Comparison of ENCODE assay signal across 22 cellular contexts in the genomic region with DNA sequence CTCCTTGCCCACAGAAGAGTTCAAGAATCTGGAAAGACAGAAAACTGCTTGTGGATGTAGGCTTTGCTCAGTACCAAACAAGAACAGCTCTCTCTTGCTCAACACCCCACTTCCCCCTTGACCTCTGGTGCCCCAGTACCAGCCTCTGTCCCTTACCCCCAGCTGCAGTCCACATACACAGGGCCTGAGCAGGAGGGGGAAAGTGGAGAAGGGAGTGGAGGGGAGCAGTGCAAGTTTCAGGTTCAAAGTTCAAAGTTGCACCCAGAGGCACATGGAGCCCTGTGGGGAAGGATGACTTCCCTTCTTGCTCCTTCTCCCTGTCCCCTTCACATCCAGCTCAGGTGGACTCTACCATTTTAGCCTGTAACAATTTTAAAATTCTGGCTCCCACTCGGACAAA.
A peak's percentile ranks its signal among the peaks of the same experiment; 100 is the strongest.
DNase-seq lines count a peak whose midpoint lies in the region; ATAC-seq and TF ChIP-seq lines count a peak whose summit lies in the region.
"Had no signal": no experiment of that assay in that cellular context is flagged by ENCODE, and none has a peak within 500 bp of the region (broad histone marks: within the 10 kb centered on the region; RNA-seq: fewer than 3 reads in every experiment).

No MANE protein-coding gene starts in this region.

- intact Hi-C loops in esophagus muscularis mucosa (cut with DNase I) = no loop called here

- 85% methylated on average over 1 of the region's 1 CpG for WGBS in esophagus muscularis mucosa

- H3K4me1 ChIP-seq in esophagus muscularis mucosa = no peaks in the 10 kb centered on the region
- H3K4me1 ChIP-seq in effector memory CD4-positive, alpha-beta T cell (ENCODE audit: control insufficient read depth, insufficient read depth, low read length, poor library complexity, severe bottlenecking) = no peaks in the 10 kb centered on the region
- H3K4me1 ChIP-seq: vagina had no signal

- H3K9me3 Mint-ChIP-seq in nephron progenitor cell = no peaks in the 10 kb centered on the region
- no peaks in the 10 kb centered on the region for H3K9me3 Mint-ChIP-seq in stimulated activated naive B cell treated with anti-CD40 and anti-IgM and Interleukin-4, amounts not matched to agents 10 μg/mL and 1 μg/mL and 100 μg/mL, for 72 hours
- H3K9me3 Mint-ChIP-seq: naive B cell had no signal

- H3K4me3 Mint-ChIP-seq in nephron progenitor cell = no peak overlapping the region
- H3K4me3 Mint-ChIP-seq in stimulated activated naive B cell treated with anti-CD40 and anti-IgM and Interleukin-4, amounts not matched to agents 10 μg/mL and 1 μg/mL and 100 μg/mL, for 72 hours = no peak overlapping the region
- H3K4me3 Mint-ChIP-seq: naive B cell had no signal

- TF ChIP-seq EP300 in esophagus muscularis mucosa (IDR thresholded peaks at IDR 0.05) = no peak

- peaks cover 0 to 73% (median 30%) of the 10 kb centered on the region in 4 donors for H3K36me3 ChIP-seq in esophagus muscularis mucosa
- H3K36me3 ChIP-seq in effector memory CD4-positive, alpha-beta T cell (ENCODE audit: control insufficient read depth, insufficient read depth, low read length) = no peaks in the 10 kb centered on the region
- H3K36me3 ChIP-seq: vagina had no signal

- no peaks in the 10 kb centered on the region for H3K27me3 Mint-ChIP-seq in nephron progenitor cell (ENCODE audit: low read depth, poor library complexity)
- no peaks in the 10 kb centered on the region for H3K27me3 Mint-ChIP-seq in stimulated activated naive B cell treated with anti-CD40 and anti-IgM and Interleukin-4, amounts not matched to agents 10 μg/mL and 1 μg/mL and 100 μg/mL, for 72 hours
- H3K27me3 Mint-ChIP-seq: naive B cell had no signal

- no peaks in the 10 kb centered on the region for H3K27me3 ChIP-seq in esophagus muscularis mucosa
- no peaks in the 10 kb centered on the region for H3K27me3 ChIP-seq in effector memory CD4-positive, alpha-beta T cell (replicated peaks; ENCODE audit: control insufficient read depth, insufficient read depth, low read length, poor library complexity, severe bottlenecking)
- H3K27me3 ChIP-seq: vagina had no signal

- peak; percentile 58 for DNase-seq in AML-193 (lab: John Stamatoyannopoulos, UW)
- DNase-seq in NB4 (ENCODE audit: low read depth) = peak; percentile 52
- peak; percentile 80 for DNase-seq in esophagus muscularis mucosa (ENCODE audit: extremely low spot score)
- no peak for DNase-seq in nephron progenitor cell
- DNase-seq in foreskin fibroblast = no peak
- DNase-seq in effector memory CD4-positive, alpha-beta T cell = no peak
- no peak for DNase-seq in iPS-NIHi11 (ENCODE audit: low spot score)
- DNase-seq in stimulated activated naive B cell treated with anti-CD40 and anti-IgM and Interleukin-4, amounts not matched to agents 10 μg/mL and 1 μg/mL and 100 μg/mL, for 72 hours = no peak
- DNase-seq: activated CD4-positive, alpha-beta T cell treated with anti-CD3 and anti-CD28 coated beads for 4 hours; C1 segment of cervical spinal cord; central memory CD4-positive, alpha-beta T cell; EL; GM23248; mammary epithelial cell; naive B cell; NCI-H146; NCI-H82; stimulated activated CD4-positive, alpha-beta T cell treated with anti-CD3 and anti-CD28 coated beads, Interleukin-2, amount 100 ng/mL, for 48 hours had no signal

- TF ChIP-seq POLR2A in NB4 (IDR thresholded peaks at IDR 0.05; ENCODE audit: extremely low read depth, insufficient read length) = no peak
- TF ChIP-seq POLR2A in esophagus muscularis mucosa (IDR thresholded peaks at IDR 0.05; ENCODE audit: low read depth) = no peak

- peaks cover 47% of the 10 kb centered on the region for H3K4me1 Mint-ChIP-seq in nephron progenitor cell
- peaks cover 7 to 9% of the 10 kb centered on the region in 2 donors for H3K4me1 Mint-ChIP-seq in stimulated activated naive B cell treated with anti-CD40 and anti-IgM and Interleukin-4, amounts not matched to agents 10 μg/mL and 1 μg/mL and 100 μg/mL, for 72 hours
- H3K4me1 Mint-ChIP-seq: naive B cell had no signal

- no peaks in the 10 kb centered on the region for H3K36me3 Mint-ChIP-seq in nephron progenitor cell (ENCODE audit: low read depth)
- peaks cover 0 to 1% of the 10 kb centered on the region in 2 donors for H3K36me3 Mint-ChIP-seq in stimulated activated naive B cell treated with anti-CD40 and anti-IgM and Interleukin-4, amounts not matched to agents 10 μg/mL and 1 μg/mL and 100 μg/mL, for 72 hours
- H3K36me3 Mint-ChIP-seq: naive B cell had no signal

- ATAC-seq in stimulated activated naive B cell treated with anti-CD40 and anti-IgM and Interleukin-4, amounts not matched to agents 10 μg/mL and 1 μg/mL and 100 μg/mL, for 72 hours (replicated peaks) = no peak
- ATAC-seq: esophagus mucosa, Panc1 had no signal

- H3K27ac ChIP-seq in esophagus muscularis mucosa (replicated peaks in 1 of 4) = no peak overlapping the region
- no peak overlapping the region for H3K27ac ChIP-seq in effector memory CD4-positive, alpha-beta T cell (ENCODE audit: insufficient read depth, low read length, poor library complexity, severe bottlenecking)
- H3K27ac ChIP-seq: GM23248, skin epidermis, vagina had no signal

- H3K9me3 ChIP-seq in esophagus muscularis mucosa = no peaks in the 10 kb centered on the region
- no peaks in the 10 kb centered on the region for H3K9me3 ChIP-seq in effector memory CD4-positive, alpha-beta T cell (ENCODE audit: control insufficient read depth, low read length)
- H3K9me3 ChIP-seq: vagina had no signal

- TF ChIP-seq CTCF in NB4 (IDR thresholded peaks at IDR 0.05; ENCODE audit: low read depth, low read length) (no peak), esophagus muscularis mucosa (IDR thresholded peaks at IDR 0.05) (no peak), nephron progenitor cell (IDR thresholded peaks at IDR 0.05) (no peak), foreskin fibroblast (IDR thresholded peaks at IDR 0.05; ENCODE audit: low read depth, low read length) (no peak)

- peak overlapping the region; percentile 81 for H3K27ac Mint-ChIP-seq in nephron progenitor cell
- no peak overlapping the region for H3K27ac Mint-ChIP-seq in stimulated activated naive B cell treated with anti-CD40 and anti-IgM and Interleukin-4, amounts not matched to agents 10 μg/mL and 1 μg/mL and 100 μg/mL, for 72 hours

- H3K4me3 ChIP-seq in NB4 (ENCODE audit: low read depth, low read length) (no peak overlapping the region), esophagus muscularis mucosa (no peak overlapping the region), foreskin fibroblast (ENCODE audit: low read depth in 1 of 2, low read length in 2 of 2) (no peak overlapping the region)
- no peak overlapping the region for H3K4me3 ChIP-seq in effector memory CD4-positive, alpha-beta T cell (ENCODE audit: insufficient read depth, low read depth, low read length, poor library complexity, severe bottlenecking)
- H3K4me3 ChIP-seq: GM23248, skin epidermis, vagina had no signal

Comparison
In these comparisons a context has a peak if more than half of its experiments do, and no peak if none do; other contexts are left out.
1. DNase-seq: peak in AML-193 (2 of 2), NB4 (single experiment) and esophagus muscularis mucosa (single experiment); none in nephron progenitor cell (single experiment), foreskin fibroblast (0 of 2), effector memory CD4-positive, alpha-beta T cell (0 of 3), iPS-NIHi11 (single experiment) and stimulated activated naive B cell treated with anti-CD40 and anti-IgM and Interleukin-4, amounts not matched to agents 10 μg/mL and 1 μg/mL and 100 μg/mL, for 72 hours (single experiment).